ENCODE assay signal across 8 cellular contexts in the genomic region with DNA sequence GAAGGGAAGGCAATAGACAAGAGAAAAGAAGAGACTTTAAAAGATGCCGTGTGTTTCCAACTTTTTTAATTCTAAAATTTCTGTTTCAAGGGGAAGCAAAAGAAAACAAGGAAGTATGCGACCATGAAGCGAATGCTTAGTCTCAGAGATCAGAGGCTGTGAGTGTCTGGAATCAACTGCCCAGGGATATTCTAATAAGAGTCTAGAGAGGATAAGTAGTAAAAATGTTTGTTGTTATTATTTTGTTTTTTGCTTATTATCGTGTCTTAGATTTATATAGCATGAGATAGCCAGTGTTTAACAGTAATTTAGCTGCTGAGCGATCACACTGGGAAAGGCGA. TPM values are rescaled to one million over a fixed set of nuclear protein-coding genes. Genes with fewer than 3 reads are reported as not detected.
DNase-seq lines count a peak whose midpoint lies in the region; ATAC-seq and TF ChIP-seq lines count a peak whose summit lies in the region.

No MANE protein-coding gene starts in this region.

- CTCF ChIA-PET in activated CD4-positive, alpha-beta T cell treated with anti-CD3 and anti-CD28 coated beads, Interleukin-2, amount 10 ng/mL, durations not matched to agents 7 days and 5 days (lab: Charles Lee): interaction anchor here (0.6 kb wide), 1 partner anchor 375 kb away, joined by 4 read pairs; no protein-coding TSS in a partner anchor

- H3K27ac Mint-ChIP-seq in activated CD4-positive, alpha-beta T cell treated with anti-CD3 and anti-CD28 coated beads, Interleukin-2, amount 10 ng/mL, durations not matched to agents 7 days and 5 days: peak overlapping the region; percentile 98

- peak overlapping the region; percentile 69 to 88 for H3K27ac ChIP-seq in ascending aorta
- no peak overlapping the region for H3K27ac ChIP-seq in thymus (ENCODE audit: low read depth)

- intact Hi-C loops in ascending aorta (cut with DNase I): loop anchor here (1.0 to 2.0 kb wide), 4 partner anchors 42 to 213 kb away; a partner anchor contains a TSS

- POLR2A ChIA-PET in activated CD4-positive, alpha-beta T cell treated with anti-CD3 and anti-CD28 coated beads, Interleukin-2, amount 10 ng/mL, durations not matched to agents 7 days and 5 days (lab: Charles Lee): no interaction called here

- H3K36me3 Mint-ChIP-seq in activated CD4-positive, alpha-beta T cell treated with anti-CD3 and anti-CD28 coated beads, Interleukin-2, amount 10 ng/mL, durations not matched to agents 7 days and 5 days (ENCODE audit: low read depth): peaks cover 18% of the 10 kb centered on the region

- no peaks in the 10 kb centered on the region for H3K9me3 ChIP-seq in ascending aorta
- H3K9me3 ChIP-seq in thymus (ENCODE audit: control insufficient read depth): no peaks in the 10 kb centered on the region

- H3K27me3 ChIP-seq in ascending aorta (no peaks in the 10 kb centered on the region), thymus (ENCODE audit: control insufficient read depth, insufficient read depth) (no peaks in the 10 kb centered on the region)

- H3K9me3 Mint-ChIP-seq in activated CD4-positive, alpha-beta T cell treated with anti-CD3 and anti-CD28 coated beads, Interleukin-2, amount 10 ng/mL, durations not matched to agents 7 days and 5 days: no peaks in the 10 kb centered on the region

- peak overlapping the region; percentile 79 to 80 for H3K4me3 ChIP-seq in ascending aorta
- H3K4me3 ChIP-seq in thymus (ENCODE audit: low read length): peak overlapping the region; percentile 79

- ATAC-seq in left lobe of liver (peak; percentile 9), GM18868 (IDR thresholded peaks at IDR 0.05; ENCODE audit: unreplicated experiment) (no peak)

- H3K36me3 ChIP-seq in ascending aorta: peaks cover 22 to 28% of the 10 kb centered on the region in 2 donors
- peaks cover 12% of the 10 kb centered on the region for H3K36me3 ChIP-seq in thymus (ENCODE audit: control insufficient read depth, insufficient read depth)

- peaks cover 45% of the 10 kb centered on the region for H3K4me1 Mint-ChIP-seq in activated CD4-positive, alpha-beta T cell treated with anti-CD3 and anti-CD28 coated beads, Interleukin-2, amount 10 ng/mL, durations not matched to agents 7 days and 5 days

- DNase-seq in activated CD4-positive, alpha-beta T cell treated with anti-CD3 and anti-CD28 coated beads, Interleukin-2, amount 10 ng/mL, durations not matched to agents 7 days and 5 days: no peak
- no peak for DNase-seq in activated CD4-positive, alpha-beta T cell treated with anti-CD3 and anti-CD28 coated beads for 48 hours
- DNase-seq in ascending aorta (ENCODE audit: low spot score in 2 of 2) (no peak), left lobe of liver (ENCODE audit: low spot score) (no peak), NCI-H146 (lab: John Stamatoyannopoulos, UW) (no peak), NCI-H69 (lab: John Stamatoyannopoulos, UW) (no peak)

- H3K27me3 Mint-ChIP-seq in activated CD4-positive, alpha-beta T cell treated with anti-CD3 and anti-CD28 coated beads, Interleukin-2, amount 10 ng/mL, durations not matched to agents 7 days and 5 days: no peaks in the 10 kb centered on the region

- H3K4me3 Mint-ChIP-seq in activated CD4-positive, alpha-beta T cell treated with anti-CD3 and anti-CD28 coated beads, Interleukin-2, amount 10 ng/mL, durations not matched to agents 7 days and 5 days: peak overlapping the region; percentile 99

- WGBS in thymus: 18% methylated on average over 6 of the region's 6 CpGs

- TF ChIP-seq CTCF in ascending aorta (IDR thresholded peaks at IDR 0.05): no peak

- H3K4me1 ChIP-seq in ascending aorta (peaks cover 0 to 13% of the 10 kb centered on the region in 2 donors), thymus (ENCODE audit: control insufficient read depth, insufficient read depth, low read length) (peaks cover 10% of the 10 kb centered on the region)

RNA-seq across cellular contexts. Expression of a gene that starts 0.4 kb away (rescaled TPM):
- 10 to 100 TPM; 60.1 to 81.9 TPM for total RNA-seq in activated CD4-positive, alpha-beta T cell treated with anti-CD3 and anti-CD28 coated beads, Interleukin-2, amount 10 ng/mL, durations not matched to agents 7 days and 5 days
- total RNA-seq in ascending aorta (10.0 TPM), left lobe of liver (17.3 TPM)
- 21.9 TPM for polyA plus RNA-seq in thymus

RNA-seq across cellular contexts. Expression of a gene that starts 0.5 kb away (rescaled TPM):
- 10 to 100 TPM; 44.1 to 44.2 TPM for total RNA-seq in activated CD4-positive, alpha-beta T cell treated with anti-CD3 and anti-CD28 coated beads, Interleukin-2, amount 10 ng/mL, durations not matched to agents 7 days and 5 days
- total RNA-seq in ascending aorta (17.9 TPM), left lobe of liver (18.4 TPM)
- 12.2 TPM for polyA plus RNA-seq in thymus

RNA-seq across cellular contexts. Expression of a gene that starts 49.8 kb away (rescaled TPM):
- total RNA-seq in activated CD4-positive, alpha-beta T cell treated with anti-CD3 and anti-CD28 coated beads, Interleukin-2, amount 10 ng/mL, durations not matched to agents 7 days and 5 days: 10 to 100 TPM; 72.4 to 73.8 TPM
- total RNA-seq in ascending aorta: 27.7 TPM
- total RNA-seq in left lobe of liver: 16.4 TPM
- polyA plus RNA-seq in thymus: 26.3 TPM
